Comparison of ENCODE assay signal across 1 cellular context in genomic region chr4:1009647-1010521, GRCh38.
TF ChIP-seq lines count a peak whose summit lies in the region.

No MANE protein-coding gene starts in this region.

TF ChIP-seq in HEK293, 187 proteins besides CTCF, POLR2A, EP300 and RAD21 (continued from another document):
- TF ChIP-seq ZNF660 (tag by site-specific recombination; IDR thresholded peaks at IDR 0.05) (no peak), ZFHX2 (tag by site-specific recombination; conservative IDR thresholded peaks at IDR 0.05) (peak; percentile 91), KLF1 (tag by site-specific recombination; IDR thresholded peaks at IDR 0.05) (peak; percentile 55), BCL6B (tag by site-specific recombination; IDR thresholded peaks at IDR 0.05) (no peak), TCF7L2 (IDR thresholded peaks at IDR 0.05; ENCODE audit: borderline replicate concordance, low read depth, low read length) (no peak), MZF1 (tag by site-specific recombination; IDR thresholded peaks at IDR 0.05; ENCODE audit: borderline replicate concordance) (no peak), ZSCAN30 (tag by site-specific recombination; IDR thresholded peaks at IDR 0.05) (no peak), ZSCAN5A (tag by site-specific recombination; IDR thresholded peaks at IDR 0.05) (no peak), ZNF449 (tag by site-specific recombination; IDR thresholded peaks at IDR 0.05) (no peak), PRDM4 (tag by site-specific recombination; IDR thresholded peaks at IDR 0.05) (no peak), ZFP41 (tag by site-specific recombination; IDR thresholded peaks at IDR 0.05; ENCODE audit: borderline replicate concordance) (no peak), KLF9 (tag by site-specific recombination; IDR thresholded peaks at IDR 0.05; ENCODE audit: low read depth) (peak; percentile 76), ZNF366 (tag by site-specific recombination; conservative IDR thresholded peaks at IDR 0.05) (no peak), KLF17 (tag by site-specific recombination; IDR thresholded peaks at IDR 0.05) (peak; percentile 37; the same call in 1 of the 2 replicates), ZBTB8A (tag by site-specific recombination; IDR thresholded peaks at IDR 0.05) (peak; percentile 58; the same call in 1 of the 2 replicates), ZSCAN23 (tag by site-specific recombination; IDR thresholded peaks at IDR 0.05) (no peak), ZNF692 (tag by site-specific recombination; IDR thresholded peaks at IDR 0.05) (peak; percentile 97), ZNF548 (tag by site-specific recombination; IDR thresholded peaks at IDR 0.05) (no peak), ZNF48 (tag by site-specific recombination; IDR thresholded peaks at IDR 0.05) (no peak), EGR2 (tag by site-specific recombination; IDR thresholded peaks at IDR 0.05; ENCODE audit: low read depth) (peak; percentile 58), ZNF555 (tag by site-specific recombination; conservative IDR thresholded peaks at IDR 0.05) (no peak), ZNF670 (tag by site-specific recombination; IDR thresholded peaks at IDR 0.05; ENCODE audit: low read depth) (no peak), ZNF571 (tag by site-specific recombination; IDR thresholded peaks at IDR 0.05) (no peak), BCL11B (tag by site-specific recombination; IDR thresholded peaks at IDR 0.05; ENCODE audit: low read depth) (peak; percentile 21; the same call in 1 of the 2 replicates), BCL11A (tag by site-specific recombination; IDR thresholded peaks at IDR 0.05; ENCODE audit: low read depth) (no peak)
